23 cellular contexts compared by ENCODE assay signal in the genomic region with DNA sequence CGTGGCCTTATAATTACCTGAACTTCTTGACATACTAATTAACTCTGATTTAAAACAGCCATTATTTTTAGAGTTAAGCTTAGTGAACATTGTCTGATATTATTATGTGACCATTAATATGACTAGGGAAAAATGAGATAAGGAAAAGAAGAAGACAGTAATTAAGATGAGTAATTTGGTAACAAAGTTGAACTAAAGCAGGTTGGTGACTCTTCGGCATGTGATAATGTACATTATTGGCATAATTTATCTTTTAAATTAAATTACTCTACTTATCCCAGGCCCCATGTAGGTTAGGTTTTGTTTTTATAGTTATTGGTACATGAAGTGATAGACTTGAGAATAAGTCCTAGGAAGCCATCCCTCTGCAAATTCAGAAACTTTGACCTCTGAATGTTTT.
A peak's percentile ranks its signal among the peaks of the same experiment; 100 is the strongest.
DNase-seq lines count a peak whose midpoint lies in the region; ATAC-seq and TF ChIP-seq lines count a peak whose summit lies in the region.
"Had no signal": no experiment of that assay in that cellular context is flagged by ENCODE, and none has a peak within 500 bp of the region (broad histone marks: within the 10 kb centered on the region; RNA-seq: fewer than 3 reads in every experiment).

No MANE protein-coding gene starts in this region.

- H3K9me3 ChIP-seq in SK-N-SH (no peaks in the 10 kb centered on the region), neutrophil (no peaks in the 10 kb centered on the region)
- H3K9me3 ChIP-seq: A549 had no signal

- H3K27me3 ChIP-seq in SK-N-SH (ENCODE audit: insufficient read depth) (no peaks in the 10 kb centered on the region), neutrophil (no peaks in the 10 kb centered on the region)
- H3K27me3 ChIP-seq: BLaER1 treated with 17β-estradiol and CSF1 and Interleukin-3, amounts not matched to agents 10 nM and 100 nM had no signal

- WGBS in SK-N-SH (ENCODE audit: low lambda C conversion rate) = 8% methylated on average over 2 of the region's 2 CpGs

- H3K4me1 ChIP-seq in SK-N-SH (ENCODE audit: control insufficient read depth in 1 of 2, insufficient read depth in 2 of 2, low read depth in 1 of 2, low read length in 1 of 2) = peaks cover 0 to 3% of the 10 kb centered on the region in 2 experiments; a peak in 1 of 4 replicates
- H3K4me1 ChIP-seq in neutrophil (ENCODE audit: control insufficient read depth in 1 of 2, insufficient read depth in 1 of 2, low read depth in 1 of 2, low read length in 1 of 2) = peaks cover 29 to 31% of the 10 kb centered on the region in 2 experiments
- H3K4me1 ChIP-seq: A549 had no signal

- intact Hi-C loops in CD14-positive monocyte (cut with micrococcal nuclease) = no loop called here

- H3K9ac ChIP-seq in SK-N-SH = no peak overlapping the region
- H3K9ac ChIP-seq: BLaER1 treated with 17β-estradiol and CSF1 and Interleukin-3, amounts not matched to agents 10 nM and 100 nM had no signal

- H3K27me3 Mint-ChIP-seq in CD14-positive monocyte (ENCODE audit: low read depth in 3 of 3) = peaks cover 0 to 2% (median 0%) of the 10 kb centered on the region in 3 donors
- H3K27me3 Mint-ChIP-seq: B cell; CD4-positive, alpha-beta memory T cell; CD4-positive, CD25-positive, alpha-beta regulatory T cell had no signal

- TF ChIP-seq RAD21 in SK-N-SH (IDR thresholded peaks at IDR 0.05; ENCODE audit: low read length) = no peak

- ATAC-seq in GM18517 (IDR thresholded peaks at IDR 0.05; ENCODE audit: unreplicated experiment) = no peak
- no peak for ATAC-seq in GM21723 (IDR thresholded peaks at IDR 0.05; ENCODE audit: unreplicated experiment)
- ATAC-seq: A549, GM12878 had no signal

- H3K27ac ChIP-seq in SK-N-SH (ENCODE audit: low read depth in 2 of 2, low read length in 1 of 2) = no peak overlapping the region
- H3K27ac ChIP-seq in neutrophil = peak overlapping the region; percentile 85
- H3K27ac ChIP-seq: 22Rv1, A549, C4-2B had no signal

- no peaks in the 10 kb centered on the region for H4K20me1 ChIP-seq in SK-N-SH (ENCODE audit: insufficient read depth)
- H4K20me1 ChIP-seq: BLaER1 treated with 17β-estradiol and CSF1 and Interleukin-3, amounts not matched to agents 10 nM and 100 nM had no signal

- H2AFZ ChIP-seq in SK-N-SH (ENCODE audit: low read depth) = no peak overlapping the region

- H3K4me3 ChIP-seq in SK-N-SH (ENCODE audit: low read depth in 2 of 2, low read length in 1 of 2) = no peak overlapping the region
- H3K4me3 ChIP-seq in neutrophil (ENCODE audit: low read depth in 1 of 2, low read length in 1 of 2) = no peak overlapping the region
- H3K4me3 ChIP-seq: A549; BLaER1 treated with 17β-estradiol and CSF1 and Interleukin-3, amounts not matched to agents 10 nM and 100 nM; GM12878 had no signal

- H3F3A ChIP-seq in SK-N-SH (replicated peaks; ENCODE audit: insufficient read depth) = no peaks in the 10 kb centered on the region

- no peaks in the 10 kb centered on the region for H3K79me2 ChIP-seq in SK-N-SH (ENCODE audit: insufficient read depth)

- POLR2A ChIA-PET in SK-N-SH (lab: Yijun Ruan, JAX) = no interaction called here

- H3K36me3 ChIP-seq in SK-N-SH (replicated peaks in 1 of 2; ENCODE audit: control insufficient read depth in 1 of 2, insufficient read depth in 2 of 2, low read length in 1 of 2) = no peaks in the 10 kb centered on the region
- no peaks in the 10 kb centered on the region for H3K36me3 ChIP-seq in neutrophil
- H3K36me3 ChIP-seq: BLaER1 treated with 17β-estradiol and CSF1 and Interleukin-3, amounts not matched to agents 10 nM and 100 nM had no signal

- H3K36me3 Mint-ChIP-seq in CD14-positive monocyte = peaks cover 0 to 2% of the 10 kb centered on the region in 2 donors

- H3K4me3 Mint-ChIP-seq in CD14-positive monocyte = no peak overlapping the region
- H3K4me3 Mint-ChIP-seq: B cell; CD4-positive, alpha-beta memory T cell; CD4-positive, CD25-positive, alpha-beta regulatory T cell; CD8-positive, alpha-beta memory T cell had no signal

- peaks cover 7 to 15% (median 8%) of the 10 kb centered on the region in 7 donors for H3K9me3 Mint-ChIP-seq in CD14-positive monocyte

- DNase-seq in CD14-positive monocyte (ENCODE audit: low spot score) (no peak), SK-N-SH (peak; percentile 5)
- DNase-seq: AML-193; CD4-positive, alpha-beta memory T cell; CD4-positive, CD25-positive, alpha-beta regulatory T cell; CD8-positive, alpha-beta memory T cell; COR-L47; DMS 273 treated with DMSO at 0.1 percent for 48 hours; DMS153; DMS53; DMS79; DND-41; EL; GDM1 had no signal

- TF ChIP-seq CTCF in CD14-positive monocyte (IDR thresholded peaks at IDR 0.05) = no peak
- TF ChIP-seq CTCF in SK-N-SH (IDR thresholded peaks at IDR 0.05) = no peak
- TF ChIP-seq CTCF in neutrophil (IDR thresholded peaks at IDR 0.05) = no peak

- CTCF ChIA-PET in SK-N-SH (lab: Yijun Ruan, JAX) = interaction anchor here (1.2 kb wide), 1 partner anchor 11 kb away, joined by 3 read pairs; no protein-coding TSS in a partner anchor

- peaks cover 33% of the 10 kb centered on the region for H3K4me1 Mint-ChIP-seq in CD14-positive monocyte

- peak overlapping the region in 6 of 7 donors; percentile 4 to 94 (median 76) for H3K27ac Mint-ChIP-seq in CD14-positive monocyte
- H3K27ac Mint-ChIP-seq: B cell; CD4-positive, alpha-beta memory T cell; CD4-positive, CD25-positive, alpha-beta regulatory T cell; CD8-positive, alpha-beta memory T cell had no signal

- TF ChIP-seq EP300 in SK-N-SH (IDR thresholded peaks at IDR 0.05; ENCODE audit: borderline replicate concordance in 1 of 2, low read depth in 1 of 2, low read length in 1 of 2) = no peak

- no peaks in the 10 kb centered on the region for H3K9me2 ChIP-seq in SK-N-SH

- no peak overlapping the region for H3K4me2 ChIP-seq in SK-N-SH
- H3K4me2 ChIP-seq: A549 had no signal

TF ChIP-seq in SK-N-SH, 30 proteins besides CTCF, POLR2A, EP300 and RAD21:
- no peak for TF ChIP-seq RCOR1 (IDR thresholded peaks at IDR 0.05; ENCODE audit: low read length)
- TF ChIP-seq EZH2phosphoT487 (IDR thresholded peaks at IDR 0.05; ENCODE audit: borderline replicate concordance, low read depth) = no peak
- no peak for TF ChIP-seq POLR2AphosphoS5 (IDR thresholded peaks at IDR 0.05; ENCODE audit: low read depth, low read length)
- no peak for TF ChIP-seq FOSL2 (IDR thresholded peaks at IDR 0.05; ENCODE audit: borderline replicate concordance, low read depth)
- no peak for TF ChIP-seq IRF3 (IDR thresholded peaks at IDR 0.05; ENCODE audit: low read depth, low read length)
- TF ChIP-seq SMC3 (IDR thresholded peaks at IDR 0.05; ENCODE audit: low read depth, low read length) = no peak
- TF ChIP-seq TAF1 (IDR thresholded peaks at IDR 0.05; ENCODE audit: borderline replicate concordance, low read depth, low read length) = no peak
- TF ChIP-seq CHD2 (IDR thresholded peaks at IDR 0.05; ENCODE audit: low read length, partially characterized antibody) = no peak
- TF ChIP-seq, protein P1, sequence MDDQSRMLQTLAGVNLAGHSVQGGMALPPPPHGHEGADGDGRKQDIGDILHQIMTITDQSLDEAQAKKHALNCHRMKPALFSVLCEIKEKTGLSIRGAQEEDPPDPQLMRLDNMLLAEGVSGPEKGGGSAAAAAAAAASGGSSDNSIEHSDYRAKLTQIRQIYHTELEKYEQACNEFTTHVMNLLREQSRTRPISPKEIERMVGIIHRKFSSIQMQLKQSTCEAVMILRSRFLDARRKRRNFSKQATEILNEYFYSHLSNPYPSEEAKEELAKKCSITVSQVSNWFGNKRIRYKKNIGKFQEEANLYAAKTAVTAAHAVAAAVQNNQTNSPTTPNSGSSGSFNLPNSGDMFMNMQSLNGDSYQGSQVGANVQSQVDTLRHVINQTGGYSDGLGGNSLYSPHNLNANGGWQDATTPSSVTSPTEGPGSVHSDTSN (IDR thresholded peaks at IDR 0.05) = no peak
- TF ChIP-seq SIN3A (IDR thresholded peaks at IDR 0.05; ENCODE audit: borderline replicate concordance, low read depth, low read length) = no peak
- TF ChIP-seq NRF1 (IDR thresholded peaks at IDR 0.05; ENCODE audit: low read depth, low read length) = no peak
- no peak for TF ChIP-seq TCF12 (IDR thresholded peaks at IDR 0.05)
- TF ChIP-seq MAX (IDR thresholded peaks at IDR 0.05; ENCODE audit: low read depth) = no peak
- no peak for TF ChIP-seq TEAD4 (IDR thresholded peaks at IDR 0.05; ENCODE audit: borderline replicate concordance, insufficient read depth)
- TF ChIP-seq, protein P2, sequence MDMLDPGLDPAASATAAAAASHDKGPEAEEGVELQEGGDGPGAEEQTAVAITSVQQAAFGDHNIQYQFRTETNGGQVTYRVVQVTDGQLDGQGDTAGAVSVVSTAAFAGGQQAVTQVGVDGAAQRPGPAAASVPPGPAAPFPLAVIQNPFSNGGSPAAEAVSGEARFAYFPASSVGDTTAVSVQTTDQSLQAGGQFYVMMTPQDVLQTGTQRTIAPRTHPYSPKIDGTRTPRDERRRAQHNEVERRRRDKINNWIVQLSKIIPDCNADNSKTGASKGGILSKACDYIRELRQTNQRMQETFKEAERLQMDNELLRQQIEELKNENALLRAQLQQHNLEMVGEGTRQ (IDR thresholded peaks at IDR 0.05; ENCODE audit: borderline replicate concordance, low read depth, low read length) = no peak
- no peak for TF ChIP-seq GATA2 (CRISPR knock-in tag; IDR thresholded peaks at IDR 0.05)
